Comparison of ENCODE assay signal across 14 cellular contexts in genomic region chr21:43146663-43147062, GRCh38. TPM values are rescaled to one million over a fixed set of nuclear protein-coding genes. Genes with fewer than 3 reads are reported as not detected.
"Had no signal": no experiment of that assay in that cellular context is flagged by ENCODE, and none has a peak within 500 bp of the region (broad histone marks: within the 10 kb centered on the region; RNA-seq: fewer than 3 reads in every experiment).

No MANE protein-coding gene starts in this region.

RNA-seq across cellular contexts. Expression of gene CRYAA, which starts 22.1 kb away (rescaled TPM):
- total RNA-seq: activated B cell treated with CpG ODN at 0.5 μM for 24 hours; activated CD4-positive, alpha-beta memory T cell treated with anti-CD3 and anti-CD28 coated beads for 36 hours; activated CD4-positive, alpha-beta memory T cell treated with anti-CD3 and anti-CD28 coated beads, Interleukin-2, amount 10 ng/mL, durations not matched to agents 7 days and 5 days; activated CD4-positive, alpha-beta T cell treated with anti-CD3 and anti-CD28 coated beads for 36 hours; activated CD4-positive, alpha-beta T cell treated with anti-CD3 and anti-CD28 coated beads, Interleukin-2, amount 10 ng/mL, durations not matched to agents 24 days and 14 days; activated CD4-positive, alpha-beta T cell treated with anti-CD3 and anti-CD28 coated beads, Interleukin-2, amount 10 ng/mL, durations not matched to agents 7 days and 5 days; activated CD8-positive, alpha-beta memory T cell treated with anti-CD3 and anti-CD28 coated beads for 36 hours; activated CD8-positive, alpha-beta memory T cell treated with anti-CD3 and anti-CD28 coated beads, Interleukin-2, amount 10 ng/mL, durations not matched to agents 7 days and 5 days; activated CD8-positive, alpha-beta T cell treated with anti-CD3 and anti-CD28 coated beads for 36 hours; activated CD8-positive, alpha-beta T cell treated with anti-CD3 and anti-CD28 coated beads, Interleukin-2, amount 10 ng/mL, durations not matched to agents 7 days and 5 days; T-cell; T-helper 1 cell treated with Interleukin-12 subunit alpha and Interleukin-12 subunit beta and Interleukin-4 antibody, amounts not matched to agents 30 ng/mL and 1 ng/mL, for 36 hours; T-helper 17 cell; T-helper 2 cell treated with Interferon-gamma antibody and Interleukin-4, amounts not matched to agents 100 ng/mL and 5 ng/mL, for 36 hours had no signal
